1 cellular context compared by ENCODE assay signal in the genomic region with DNA sequence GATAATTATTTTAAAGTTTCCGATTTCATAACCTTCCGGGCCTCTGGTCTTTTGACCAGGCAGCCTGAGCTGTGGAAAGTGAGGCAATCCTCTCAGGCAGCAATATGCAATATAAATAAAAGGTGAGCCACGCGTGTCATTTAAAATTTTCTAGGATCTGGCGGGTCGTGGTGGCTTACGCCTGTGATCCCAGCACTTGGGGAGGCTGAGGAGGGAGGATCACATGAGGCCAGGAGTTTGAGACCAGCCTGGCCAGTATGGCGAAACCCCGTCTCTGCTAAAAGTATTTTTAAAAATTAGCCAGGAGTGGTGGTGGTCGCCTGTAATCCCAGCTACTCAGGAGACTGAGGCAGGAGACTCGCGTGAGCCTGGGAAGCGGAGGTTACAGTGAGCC.
TF ChIP-seq lines count a peak whose summit lies in the region.

No MANE protein-coding gene starts in this region.

TF ChIP-seq in IMR-90, 13 proteins besides CTCF, POLR2A, EP300 and RAD21 (continued from another document):
- TF ChIP-seq, protein P1, sequence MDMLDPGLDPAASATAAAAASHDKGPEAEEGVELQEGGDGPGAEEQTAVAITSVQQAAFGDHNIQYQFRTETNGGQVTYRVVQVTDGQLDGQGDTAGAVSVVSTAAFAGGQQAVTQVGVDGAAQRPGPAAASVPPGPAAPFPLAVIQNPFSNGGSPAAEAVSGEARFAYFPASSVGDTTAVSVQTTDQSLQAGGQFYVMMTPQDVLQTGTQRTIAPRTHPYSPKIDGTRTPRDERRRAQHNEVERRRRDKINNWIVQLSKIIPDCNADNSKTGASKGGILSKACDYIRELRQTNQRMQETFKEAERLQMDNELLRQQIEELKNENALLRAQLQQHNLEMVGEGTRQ (IDR thresholded peaks at IDR 0.05; ENCODE audit: low read depth, low read length), result no peak
- TF ChIP-seq MAZ (IDR thresholded peaks at IDR 0.05; ENCODE audit: borderline replicate concordance, low read depth, low read length) (no peak), SMC3 (IDR thresholded peaks at IDR 0.05; ENCODE audit: low read depth, low read length) (no peak), CHD1 (IDR thresholded peaks at IDR 0.05; ENCODE audit: low read depth, low read length) (no peak)
